ENCODE assay signal across 10 cellular contexts in the genomic region with DNA sequence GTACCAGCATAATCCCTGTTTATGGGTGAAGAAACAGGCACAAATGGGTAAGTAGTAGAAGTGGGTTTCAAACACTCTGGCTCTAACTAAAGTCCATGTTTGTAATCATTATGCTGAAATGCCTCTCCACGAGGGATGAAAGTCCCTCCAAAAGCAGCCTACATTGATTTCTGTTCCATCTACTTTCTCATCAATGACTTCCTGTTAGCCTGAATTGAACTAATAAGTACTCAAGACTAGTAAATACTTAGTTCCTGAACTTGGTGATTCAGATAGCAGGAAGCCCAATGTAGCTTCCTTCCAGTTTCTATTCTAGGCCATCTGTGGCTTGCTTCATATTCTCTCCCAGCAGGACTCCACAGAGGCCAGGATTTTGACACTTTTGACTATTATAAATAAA. TPM values are rescaled to one million over a fixed set of nuclear protein-coding genes. Genes with fewer than 3 reads are reported as not detected.
DNase-seq lines count a peak whose midpoint lies in the region; ATAC-seq, FAIRE-seq and TF ChIP-seq lines count a peak whose summit lies in the region.
"Had no signal": no experiment of that assay in that cellular context is flagged by ENCODE, and none has a peak within 500 bp of the region (broad histone marks: within the 10 kb centered on the region; RNA-seq: fewer than 3 reads in every experiment).

No MANE protein-coding gene starts in this region.

- H3F3A ChIP-seq in SK-N-SH (replicated peaks; ENCODE audit: insufficient read depth): no peaks in the 10 kb centered on the region

- FAIRE-seq in GM19239 (lab: Jason Lieb, UNC): peak; percentile 40

- TF ChIP-seq EP300 in SK-N-SH (IDR thresholded peaks at IDR 0.05; ENCODE audit: borderline replicate concordance in 1 of 2, low read depth in 1 of 2, low read length in 1 of 2): no peak

- H3K4me3 ChIP-seq in NB4 (ENCODE audit: low read depth, low read length): no peak overlapping the region
- no peak overlapping the region for H3K4me3 ChIP-seq in fibroblast of lung (replicated peaks in 1 of 4; ENCODE audit: control extremely low read depth in 1 of 4, insufficient read depth in 1 of 4, low read depth in 3 of 4, low read length in 4 of 4)
- no peak overlapping the region for H3K4me3 ChIP-seq in neutrophil (ENCODE audit: low read depth in 1 of 2, low read length in 1 of 2)
- H3K4me3 ChIP-seq in SK-N-SH (ENCODE audit: low read depth in 2 of 2, low read length in 1 of 2): no peak overlapping the region
- H3K4me3 ChIP-seq: upper lobe of left lung had no signal

- H3K79me2 ChIP-seq in fibroblast of lung (ENCODE audit: control insufficient read depth, insufficient read depth, low read length): no peaks in the 10 kb centered on the region
- no peaks in the 10 kb centered on the region for H3K79me2 ChIP-seq in SK-N-SH (ENCODE audit: insufficient read depth)

- H4K20me1 ChIP-seq in fibroblast of lung (ENCODE audit: control insufficient read depth, extremely low read depth, insufficient read depth, low read length) (no peaks in the 10 kb centered on the region), SK-N-SH (ENCODE audit: insufficient read depth) (no peaks in the 10 kb centered on the region)

- no peaks in the 10 kb centered on the region for H3K27me3 ChIP-seq in fibroblast of lung (ENCODE audit: control insufficient read depth, insufficient read depth, low read length)
- no peaks in the 10 kb centered on the region for H3K27me3 ChIP-seq in neutrophil
- H3K27me3 ChIP-seq in SK-N-SH (ENCODE audit: insufficient read depth): no peaks in the 10 kb centered on the region
- H3K27me3 ChIP-seq: upper lobe of left lung had no signal

- DNase-seq in GM19239 (ENCODE audit: insufficient read length, low spot score) (no peak), NB4 (ENCODE audit: low read depth) (peak; percentile 68), fibroblast of lung (ENCODE audit: low read depth in 2 of 2) (no peak), SK-N-SH (no peak), iPS-NIHi11 (ENCODE audit: low spot score) (no peak)
- DNase-seq in effector CD8-positive, alpha-beta T cell (lab: John Stamatoyannopoulos, UW): no peak
- DNase-seq: activated CD4-positive, alpha-beta T cell treated with anti-CD3 and anti-CD28 coated beads for 4 hours; upper lobe of left lung had no signal

- ATAC-seq in HG02840 (IDR thresholded peaks at IDR 0.05; ENCODE audit: low FRiP score, unreplicated experiment): no peak

- no peak overlapping the region for H3K4me2 ChIP-seq in fibroblast of lung (ENCODE audit: extremely low read depth, insufficient read depth, low read length)
- no peak overlapping the region for H3K4me2 ChIP-seq in SK-N-SH

- no peak for TF ChIP-seq RAD21 in SK-N-SH (IDR thresholded peaks at IDR 0.05; ENCODE audit: low read length)

- TF ChIP-seq POLR2A in NB4 (IDR thresholded peaks at IDR 0.05; ENCODE audit: extremely low read depth, insufficient read length): no peak

- CTCF ChIA-PET in SK-N-SH (lab: Yijun Ruan, JAX): no interaction called here

- WGBS in SK-N-SH (ENCODE audit: low lambda C conversion rate): 93% methylated on average over 1 of the region's 1 CpG

- peak overlapping the region; percentile 20 for H2AFZ ChIP-seq in fibroblast of lung (ENCODE audit: low read length)
- no peak overlapping the region for H2AFZ ChIP-seq in SK-N-SH (ENCODE audit: low read depth)

- H3K27ac ChIP-seq in fibroblast of lung (ENCODE audit: insufficient read depth, low read length) (no peak overlapping the region), neutrophil (peak overlapping the region; percentile 60), SK-N-SH (ENCODE audit: low read depth in 2 of 2, low read length in 1 of 2) (no peak overlapping the region)
- H3K27ac ChIP-seq: upper lobe of left lung had no signal

- TF ChIP-seq CTCF in NB4 (IDR thresholded peaks at IDR 0.05; ENCODE audit: low read depth, low read length) (no peak), fibroblast of lung (conservative IDR thresholded peaks at IDR 0.05 in 1 of 2, IDR thresholded peaks at IDR 0.05 in 1 of 2; ENCODE audit: low read depth in 1 of 2, low read length in 2 of 2) (no peak), neutrophil (IDR thresholded peaks at IDR 0.05) (no peak), SK-N-SH (IDR thresholded peaks at IDR 0.05) (no peak)

- H3K9ac ChIP-seq in fibroblast of lung (ENCODE audit: insufficient read depth, low read length) (no peak overlapping the region), SK-N-SH (no peak overlapping the region)

- H3K9me3 ChIP-seq in fibroblast of lung (ENCODE audit: control insufficient read depth, insufficient read depth, low read depth, low read length) (no peaks in the 10 kb centered on the region), neutrophil (no peaks in the 10 kb centered on the region), SK-N-SH (no peaks in the 10 kb centered on the region)
- H3K9me3 ChIP-seq: upper lobe of left lung had no signal

- POLR2A ChIA-PET in SK-N-SH (lab: Yijun Ruan, JAX): no interaction called here

- H3K36me3 ChIP-seq in fibroblast of lung (ENCODE audit: control insufficient read depth, insufficient read depth, low read length) (no peaks in the 10 kb centered on the region), neutrophil (no peaks in the 10 kb centered on the region), SK-N-SH (replicated peaks in 1 of 2; ENCODE audit: control insufficient read depth in 1 of 2, insufficient read depth in 2 of 2, low read length in 1 of 2) (no peaks in the 10 kb centered on the region)
- H3K36me3 ChIP-seq: upper lobe of left lung had no signal

- no peaks in the 10 kb centered on the region for H3K4me1 ChIP-seq in fibroblast of lung (ENCODE audit: control insufficient read depth, extremely low read depth, insufficient read depth, low read length)
- peaks cover 12 to 18% of the 10 kb centered on the region in 2 experiments for H3K4me1 ChIP-seq in neutrophil (ENCODE audit: control insufficient read depth in 1 of 2, insufficient read depth in 1 of 2, low read depth in 1 of 2, low read length in 1 of 2)
- H3K4me1 ChIP-seq in SK-N-SH (ENCODE audit: control insufficient read depth in 1 of 2, insufficient read depth in 2 of 2, low read depth in 1 of 2, low read length in 1 of 2): peaks cover 0 to 15% of the 10 kb centered on the region in 2 experiments; a peak in 3 of 4 replicates

- no peaks in the 10 kb centered on the region for H3K9me2 ChIP-seq in SK-N-SH

TF ChIP-seq in SK-N-SH, 30 proteins besides CTCF, POLR2A, EP300 and RAD21 (continues in another document):
- TF ChIP-seq TAF1 (IDR thresholded peaks at IDR 0.05; ENCODE audit: borderline replicate concordance, low read depth, low read length) (no peak), SIN3A (IDR thresholded peaks at IDR 0.05; ENCODE audit: borderline replicate concordance, low read depth, low read length) (no peak), FOXJ3 (CRISPR knock-in tag; IDR thresholded peaks at IDR 0.05) (no peak), RFX5 (IDR thresholded peaks at IDR 0.05; ENCODE audit: low read length) (no peak), JUND (IDR thresholded peaks at IDR 0.05) (no peak), GABPA (IDR thresholded peaks at IDR 0.05; ENCODE audit: low read depth) (no peak), CHD2 (IDR thresholded peaks at IDR 0.05; ENCODE audit: low read length, partially characterized antibody) (no peak), RCOR1 (IDR thresholded peaks at IDR 0.05; ENCODE audit: low read length) (no peak), TCF12 (IDR thresholded peaks at IDR 0.05) (no peak), MXI1 (IDR thresholded peaks at IDR 0.05; ENCODE audit: low read depth, low read length) (no peak), FOXM1 (IDR thresholded peaks at IDR 0.05; ENCODE audit: low read depth) (no peak), GATA2 (CRISPR knock-in tag; IDR thresholded peaks at IDR 0.05) (no peak)
- TF ChIP-seq, protein P1, sequence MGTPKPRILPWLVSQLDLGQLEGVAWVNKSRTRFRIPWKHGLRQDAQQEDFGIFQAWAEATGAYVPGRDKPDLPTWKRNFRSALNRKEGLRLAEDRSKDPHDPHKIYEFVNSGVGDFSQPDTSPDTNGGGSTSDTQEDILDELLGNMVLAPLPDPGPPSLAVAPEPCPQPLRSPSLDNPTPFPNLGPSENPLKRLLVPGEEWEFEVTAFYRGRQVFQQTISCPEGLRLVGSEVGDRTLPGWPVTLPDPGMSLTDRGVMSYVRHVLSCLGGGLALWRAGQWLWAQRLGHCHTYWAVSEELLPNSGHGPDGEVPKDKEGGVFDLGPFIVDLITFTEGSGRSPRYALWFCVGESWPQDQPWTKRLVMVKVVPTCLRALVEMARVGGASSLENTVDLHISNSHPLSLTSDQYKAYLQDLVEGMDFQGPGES (IDR thresholded peaks at IDR 0.05; ENCODE audit: low read depth, low read length): no peak
- TF ChIP-seq, protein P2, sequence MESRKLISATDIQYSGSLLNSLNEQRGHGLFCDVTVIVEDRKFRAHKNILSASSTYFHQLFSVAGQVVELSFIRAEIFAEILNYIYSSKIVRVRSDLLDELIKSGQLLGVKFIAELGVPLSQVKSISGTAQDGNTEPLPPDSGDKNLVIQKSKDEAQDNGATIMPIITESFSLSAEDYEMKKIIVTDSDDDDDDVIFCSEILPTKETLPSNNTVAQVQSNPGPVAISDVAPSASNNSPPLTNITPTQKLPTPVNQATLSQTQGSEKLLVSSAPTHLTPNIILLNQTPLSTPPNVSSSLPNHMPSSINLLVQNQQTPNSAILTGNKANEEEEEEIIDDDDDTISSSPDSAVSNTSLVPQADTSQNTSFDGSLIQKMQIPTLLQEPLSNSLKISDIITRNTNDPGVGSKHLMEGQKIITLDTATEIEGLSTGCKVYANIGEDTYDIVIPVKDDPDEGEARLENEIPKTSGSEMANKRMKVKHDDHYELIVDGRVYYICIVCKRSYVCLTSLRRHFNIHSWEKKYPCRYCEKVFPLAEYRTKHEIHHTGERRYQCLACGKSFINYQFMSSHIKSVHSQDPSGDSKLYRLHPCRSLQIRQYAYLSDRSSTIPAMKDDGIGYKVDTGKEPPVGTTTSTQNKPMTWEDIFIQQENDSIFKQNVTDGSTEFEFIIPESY (IDR thresholded peaks at IDR 0.05; ENCODE audit: borderline replicate concordance, low read depth): no peak
- TF ChIP-seq, protein P3, sequence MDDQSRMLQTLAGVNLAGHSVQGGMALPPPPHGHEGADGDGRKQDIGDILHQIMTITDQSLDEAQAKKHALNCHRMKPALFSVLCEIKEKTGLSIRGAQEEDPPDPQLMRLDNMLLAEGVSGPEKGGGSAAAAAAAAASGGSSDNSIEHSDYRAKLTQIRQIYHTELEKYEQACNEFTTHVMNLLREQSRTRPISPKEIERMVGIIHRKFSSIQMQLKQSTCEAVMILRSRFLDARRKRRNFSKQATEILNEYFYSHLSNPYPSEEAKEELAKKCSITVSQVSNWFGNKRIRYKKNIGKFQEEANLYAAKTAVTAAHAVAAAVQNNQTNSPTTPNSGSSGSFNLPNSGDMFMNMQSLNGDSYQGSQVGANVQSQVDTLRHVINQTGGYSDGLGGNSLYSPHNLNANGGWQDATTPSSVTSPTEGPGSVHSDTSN (IDR thresholded peaks at IDR 0.05): no peak

RNA-seq across cellular contexts. Expression of a gene that starts 11.3 kb away (rescaled TPM):
- 127 and 138 TPM in 2 replicates for total RNA-seq in fibroblast of lung
- 36.4 and 38.2 TPM in 2 replicates for polyA plus RNA-seq in fibroblast of lung
- polyA plus RNA-seq in fibroblast of lung (2012): 16.9 and 22.6 TPM in 2 replicates
- polyA minus RNA-seq in fibroblast of lung (ENCODE audit: low replicate concordance): 58.0 and 88.5 TPM in 2 replicates
- polyA plus RNA-seq in SK-N-SH (2012; rRNA removed): 18.1 and 21.9 TPM in 2 replicates
- polyA plus RNA-seq in SK-N-SH (2012; cell fraction: cytosol; rRNA removed): 24.3 and 24.6 TPM in 2 replicates
- 16.9 and 22.0 TPM in 2 replicates for polyA plus RNA-seq in SK-N-SH (2012; cell fraction: nucleus; rRNA removed)
